Comparison of ENCODE assay signal across 18 cellular contexts in the genomic region with DNA sequence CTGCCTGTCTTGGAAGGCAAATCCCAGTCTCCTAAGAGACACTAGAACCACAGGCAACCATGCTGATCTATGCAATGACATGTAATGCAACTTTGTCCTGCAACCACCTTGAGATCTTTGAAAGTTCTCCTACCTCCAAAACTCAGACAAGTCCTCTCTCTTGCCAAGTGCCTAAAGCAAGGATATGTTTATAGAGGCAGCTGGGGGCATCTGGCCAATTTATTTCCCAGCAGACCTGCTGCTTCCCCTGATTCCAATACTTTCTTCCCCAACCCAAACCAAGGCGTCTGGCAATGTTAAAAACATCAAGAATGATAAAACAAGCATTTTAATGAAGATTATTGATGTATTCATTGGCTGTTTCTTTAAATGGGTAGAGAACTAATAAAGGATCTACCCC.
"Had no signal": no experiment of that assay in that cellular context is flagged by ENCODE, and none has a peak within 500 bp of the region (broad histone marks: within the 10 kb centered on the region; RNA-seq: fewer than 3 reads in every experiment).

No MANE protein-coding gene starts in this region.

- H3K27ac ChIP-seq: ascending aorta, gastrocnemius medialis, heart right ventricle, lower lobe of right lung, ovary, transverse colon, vagina had no signal

- H3K36me3 ChIP-seq: ascending aorta, breast epithelium, gastrocnemius medialis, ovary, transverse colon, vagina had no signal

- H3K36me3 Mint-ChIP-seq: mesothelial cell of epicardium, WTC11 had no signal

- H3K27ac Mint-ChIP-seq: mesothelial cell of epicardium, WTC11 had no signal

- DNase-seq: activated CD4-positive, alpha-beta T cell treated with anti-CD3 and anti-CD28 coated beads, Interleukin-2, amount 50 U/mL, for 1 hour; activated CD8-positive, alpha-beta memory T cell treated with anti-CD3 and anti-CD28 coated beads, Interleukin-2, amount 10 ng/mL, durations not matched to agents 7 days and 5 days; gastrocnemius medialis; heart right ventricle; left colon; lower lobe of right lung; ovary; retina; stimulated activated CD4-positive, alpha-beta T cell treated with anti-CD3 and anti-CD28 coated beads, Interleukin-2, amount 100 ng/mL, for 48 hours; stimulated activated naive CD4-positive, alpha-beta T cell treated with Interleukin-2 at 50 U/mL for 16 hours; substantia nigra; T-helper 17 cell; transverse colon had no signal

- H3K9me3 ChIP-seq: ascending aorta, breast epithelium, gastrocnemius medialis, heart right ventricle, lower lobe of right lung, ovary, transverse colon, vagina had no signal

- H3K27me3 ChIP-seq: ascending aorta, breast epithelium, ovary, transverse colon, vagina had no signal

- H3K4me3 ChIP-seq: ascending aorta, breast epithelium, gastrocnemius medialis, heart right ventricle, lower lobe of right lung, ovary, transverse colon, vagina had no signal

- ATAC-seq: activated CD8-positive, alpha-beta memory T cell treated with anti-CD3 and anti-CD28 coated beads, Interleukin-2, amount 10 ng/mL, durations not matched to agents 7 days and 5 days; gastrocnemius medialis; heart right ventricle; left colon; lower lobe of right lung; T-helper 17 cell; WTC11 had no signal

- H3K4me3 Mint-ChIP-seq: activated CD8-positive, alpha-beta memory T cell treated with anti-CD3 and anti-CD28 coated beads, Interleukin-2, amount 10 ng/mL, durations not matched to agents 7 days and 5 days; mesothelial cell of epicardium; T-helper 17 cell; WTC11 had no signal

- H3K9me3 Mint-ChIP-seq: mesothelial cell of epicardium, WTC11 had no signal

- H3K4me1 ChIP-seq: breast epithelium, gastrocnemius medialis, transverse colon had no signal

- H3K27me3 Mint-ChIP-seq: activated CD8-positive, alpha-beta memory T cell treated with anti-CD3 and anti-CD28 coated beads, Interleukin-2, amount 10 ng/mL, durations not matched to agents 7 days and 5 days; T-helper 17 cell had no signal
